1 cellular context compared by ENCODE assay signal in genomic region chr3:156614642-156615511, GRCh38.
TF ChIP-seq lines count a peak whose summit lies in the region.

No MANE protein-coding gene starts in this region.

TF ChIP-seq in SK-N-SH treated with all-trans-retinoic acid at 6 μM for 48 hours, 23 proteins besides CTCF, POLR2A, EP300 and RAD21 (continued from another document):
- no peak for TF ChIP-seq ZNF8 (CRISPR knock-in tag; IDR thresholded peaks at IDR 0.05)
